ENCODE assay signal across 8 cellular contexts in the genomic region with DNA sequence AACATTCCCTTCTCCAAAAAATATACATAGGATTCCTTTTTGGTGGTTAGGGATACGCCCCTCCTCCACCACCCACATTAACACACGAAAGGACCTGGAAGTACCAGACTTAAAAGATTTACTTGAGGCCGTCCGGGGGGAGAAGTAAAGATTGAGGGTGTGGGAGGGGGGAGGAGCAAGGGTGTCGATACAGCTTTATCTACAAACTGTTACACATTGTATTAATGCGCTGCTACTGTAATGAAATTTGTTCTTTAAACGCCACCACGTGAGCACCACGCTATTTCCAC. TPM values are rescaled to one million over a fixed set of nuclear protein-coding genes. Genes with fewer than 3 reads are reported as not detected.
DNase-seq lines count a peak whose midpoint lies in the region; ATAC-seq and TF ChIP-seq lines count a peak whose summit lies in the region.

No MANE protein-coding gene starts in this region.

- H3K9ac ChIP-seq in GM23248: peak overlapping the region; percentile 93
- peak overlapping the region; percentile 89 to 98 (median 96) for H3K9ac ChIP-seq in skeletal muscle tissue (ENCODE audit: low read depth in 1 of 3, low read length in 3 of 3)

- H3F3A ChIP-seq in GM23248 (ENCODE audit: insufficient read depth): no peaks in the 10 kb centered on the region

- peak overlapping the region; percentile 68 for H3K27ac ChIP-seq in AG04450 (ENCODE audit: low read depth, low read length)
- H3K27ac ChIP-seq in GM23248: peak overlapping the region; percentile 60
- peak overlapping the region; percentile 87 for H3K27ac ChIP-seq in skeletal muscle tissue (ENCODE audit: low read depth, low read length)

- peak overlapping the region; percentile 100 for H3K4me3 ChIP-seq in AG04450 (ENCODE audit: low read depth, low read length)
- peak overlapping the region; percentile 99 for H3K4me3 ChIP-seq in GM23248
- H3K4me3 ChIP-seq in skeletal muscle tissue (ENCODE audit: low read length in 3 of 3): peak overlapping the region; percentile 98 to 100 (median 100)

- peak overlapping the region; percentile 99 for H3K4me3 Mint-ChIP-seq in activated CD4-positive, alpha-beta memory T cell treated with anti-CD3 and anti-CD28 coated beads for 36 hours
- H3K4me3 Mint-ChIP-seq in glutamatergic neuron (ENCODE audit: unreplicated experiment): peak overlapping the region; percentile 96

- H3K79me2 ChIP-seq in GM23248 (ENCODE audit: insufficient read depth): peaks cover 72% of the 10 kb centered on the region

- H3K9me3 ChIP-seq in AG04450 (ENCODE audit: control insufficient read depth, insufficient read depth, low read length) (peaks cover 4% of the 10 kb centered on the region; the same call in 1 of the 2 replicates), GM23248 (ENCODE audit: low read depth) (no peaks in the 10 kb centered on the region), skeletal muscle tissue (ENCODE audit: control insufficient read depth in 3 of 3, low read length in 3 of 3) (no peaks in the 10 kb centered on the region)

- CTCF ChIA-PET in AG04450 (lab: Charles Lee): interaction anchor here (0.6 to 0.7 kb wide), 2 partner anchors 42 to 87 kb away, joined by 3 to 4 read pairs; no protein-coding TSS in a partner anchor
- CTCF ChIA-PET in activated CD4-positive, alpha-beta memory T cell treated with anti-CD3 and anti-CD28 coated beads for 36 hours (lab: Charles Lee): interaction anchor here (1.1 to 1.6 kb wide), 3 partner anchors 44 to 162 kb away, joined by 3 to 7 read pairs (median 3); partner anchors contain the start of genes EARS2 and UBFD1

- TF ChIP-seq CTCF in AG04450 (IDR thresholded peaks at IDR 0.05; ENCODE audit: low read depth, low read length) (no peak), glutamatergic neuron (IDR thresholded peaks at IDR 0.05; ENCODE audit: partially characterized antibody, unreplicated experiment) (no peak)

- intact Hi-C loops in activated CD4-positive, alpha-beta memory T cell treated with anti-CD3 and anti-CD28 coated beads for 36 hours (cut with micrococcal nuclease): loop anchor here (2.0 to 10.0 kb wide), 2 partner anchors 38 to 136 kb away; partner anchors contain the start of gene PLK1

- 0 to 1% methylated on average over 9 of the region's 9 CpGs for WGBS in GM23248 (ENCODE audit: low coverage in 1 of 2, low lambda C conversion rate in 2 of 2, missing lambda C conversion rate in 2 of 2), 2 experiments

- H3K4me1 ChIP-seq in GM23248 (ENCODE audit: insufficient read depth) (peaks cover 7% of the 10 kb centered on the region; the same call in 1 of the 2 replicates), skeletal muscle tissue (ENCODE audit: control insufficient read depth in 3 of 3, insufficient read depth in 3 of 3, low read length in 3 of 3) (peaks cover 10 to 27% (median 18%) of the 10 kb centered on the region in 3 donors)

- peak overlapping the region; percentile 86 for H3K4me2 ChIP-seq in GM23248 (ENCODE audit: unreplicated experiment)

- H3K27me3 Mint-ChIP-seq in activated CD4-positive, alpha-beta memory T cell treated with anti-CD3 and anti-CD28 coated beads for 36 hours: no peaks in the 10 kb centered on the region
- H3K27me3 Mint-ChIP-seq in glutamatergic neuron (ENCODE audit: unreplicated experiment): peaks cover 7% of the 10 kb centered on the region

- no peak for DNase-seq in AG04450 (ENCODE audit: low read depth, low spot score)
- DNase-seq in GM23248: peak; percentile 32
- no peak for DNase-seq in activated CD4-positive, alpha-beta memory T cell treated with anti-CD3 and anti-CD28 coated beads for 36 hours
- no peak for DNase-seq in glutamatergic neuron
- no peak for DNase-seq in effector CD8-positive, alpha-beta T cell (lab: John Stamatoyannopoulos, UW)

- H3K27ac Mint-ChIP-seq in activated CD4-positive, alpha-beta memory T cell treated with anti-CD3 and anti-CD28 coated beads for 36 hours: peak overlapping the region; percentile 81
- peak overlapping the region; percentile 35 for H3K27ac Mint-ChIP-seq in glutamatergic neuron (ENCODE audit: unreplicated experiment)

- H4K20me1 ChIP-seq in GM23248 (ENCODE audit: insufficient read depth): peaks cover 1% of the 10 kb centered on the region; the same call in 1 of the 2 replicates

- ATAC-seq in GM21526 (IDR thresholded peaks at IDR 0.05; ENCODE audit: low FRiP score, unreplicated experiment) (no peak), GM21619 (IDR thresholded peaks at IDR 0.05; ENCODE audit: unreplicated experiment) (no peak)

- in situ Hi-C loops in GM23248 (cut with MboI): no loop called here

- H3K27me3 ChIP-seq in AG04450 (ENCODE audit: control insufficient read depth, insufficient read depth, low read length) (no peaks in the 10 kb centered on the region), GM23248 (replicated peaks; ENCODE audit: insufficient read depth) (no peaks in the 10 kb centered on the region), skeletal muscle tissue (ENCODE audit: control insufficient read depth in 3 of 3, insufficient read depth in 3 of 3, low read length in 3 of 3) (no peaks in the 10 kb centered on the region)

- H3K4me1 Mint-ChIP-seq in activated CD4-positive, alpha-beta memory T cell treated with anti-CD3 and anti-CD28 coated beads for 36 hours (ENCODE audit: low read depth): peaks cover 22% of the 10 kb centered on the region
- peaks cover 4% of the 10 kb centered on the region for H3K4me1 Mint-ChIP-seq in glutamatergic neuron (ENCODE audit: low read depth, unreplicated experiment)

- POLR2A ChIA-PET in AG04450 (lab: Yijun Ruan, JAX): interaction anchor here (2.5 kb wide), 1 partner anchor 83 kb away, joined by 10 read pairs; the partner anchor contains the start of genes EARS2 and UBFD1
- POLR2A ChIA-PET in activated CD4-positive, alpha-beta memory T cell treated with anti-CD3 and anti-CD28 coated beads for 36 hours (lab: Charles Lee): interaction anchor here (1.3 to 2.0 kb wide), 2 partner anchors 39 to 83 kb away, joined by 6 to 9 read pairs; partner anchors contain the start of genes EARS2, PLK1 and UBFD1

- H2AFZ ChIP-seq in GM23248: peak overlapping the region; percentile 96

- H3K36me3 ChIP-seq in GM23248 (ENCODE audit: low read depth): peaks cover 12% of the 10 kb centered on the region; the same call in 1 of the 2 replicates
- H3K36me3 ChIP-seq in skeletal muscle tissue (ENCODE audit: control insufficient read depth in 3 of 3, insufficient read depth in 3 of 3, low read length in 3 of 3): peaks cover 13 to 21% (median 13%) of the 10 kb centered on the region in 3 donors

- H3K9me2 ChIP-seq in GM23248 (ENCODE audit: insufficient read depth): no peaks in the 10 kb centered on the region

- H3K36me3 Mint-ChIP-seq in activated CD4-positive, alpha-beta memory T cell treated with anti-CD3 and anti-CD28 coated beads for 36 hours: peaks cover 27% of the 10 kb centered on the region
- H3K36me3 Mint-ChIP-seq in glutamatergic neuron (ENCODE audit: unreplicated experiment): no peaks in the 10 kb centered on the region

- H3K9me3 Mint-ChIP-seq in activated CD4-positive, alpha-beta memory T cell treated with anti-CD3 and anti-CD28 coated beads for 36 hours: no peaks in the 10 kb centered on the region
- no peaks in the 10 kb centered on the region for H3K9me3 Mint-ChIP-seq in glutamatergic neuron (ENCODE audit: unreplicated experiment)

RNA-seq across cellular contexts. Expression of gene PALB2, which starts 0.5 kb away (rescaled TPM):
- polyA plus RNA-seq in AG04450 (2011; rRNA removed) (5.3 and 6.5 TPM in 2 replicates), GM23248 (2016; fragmentation: Nextera tagmentation; extraction: Ambion mirVana) (7.8 and 8.5 TPM in 2 replicates)
- 6.4 and 8.3 TPM in 2 replicates for polyA minus RNA-seq in AG04450 (2011; rRNA and poly(A)+ RNA removed)
- 5.4 and 15.3 TPM in 2 replicates for total RNA-seq in GM23248 (2014; rRNA removed; shearing (Covaris generic))
- total RNA-seq in activated CD4-positive, alpha-beta memory T cell treated with anti-CD3 and anti-CD28 coated beads for 36 hours: 10 to 100 TPM; 20.3 to 20.8 TPM
- total RNA-seq in glutamatergic neuron (ENCODE audit: unreplicated experiment) (14.4 TPM), skeletal muscle tissue (14.1 TPM)

RNA-seq across cellular contexts. Expression of gene DCTN5, which starts 0.7 kb away (rescaled TPM):
- polyA plus RNA-seq in AG04450 (2011; rRNA removed): 86.3 and 92.1 TPM in 2 replicates
- polyA minus RNA-seq in AG04450 (2011; rRNA and poly(A)+ RNA removed): 106 and 117 TPM in 2 replicates
- 38.2 and 41.9 TPM in 2 replicates for total RNA-seq in GM23248 (2014; rRNA removed; shearing (Covaris generic))
- 47.6 and 49.7 TPM in 2 replicates for polyA plus RNA-seq in GM23248 (2016; fragmentation: Nextera tagmentation; extraction: Ambion mirVana)
- 10 to 100 TPM; 55.6 to 56.1 TPM for total RNA-seq in activated CD4-positive, alpha-beta memory T cell treated with anti-CD3 and anti-CD28 coated beads for 36 hours
- total RNA-seq in glutamatergic neuron (ENCODE audit: unreplicated experiment): 96.5 TPM
- total RNA-seq in skeletal muscle tissue: 25.6 TPM

RNA-seq across cellular contexts. Expression of gene PLK1, which starts 38.1 kb away (rescaled TPM):
- 10.7 and 11.6 TPM in 2 replicates for polyA plus RNA-seq in AG04450 (2011; rRNA removed)
- polyA minus RNA-seq in AG04450 (2011; rRNA and poly(A)+ RNA removed): 17.5 and 20.5 TPM in 2 replicates
- 17.2 and 20.0 TPM in 2 replicates for total RNA-seq in GM23248 (2014; rRNA removed; shearing (Covaris generic))
- 32.7 and 34.6 TPM in 2 replicates for polyA plus RNA-seq in GM23248 (2016; fragmentation: Nextera tagmentation; extraction: Ambion mirVana)
- total RNA-seq in activated CD4-positive, alpha-beta memory T cell treated with anti-CD3 and anti-CD28 coated beads for 36 hours: 10 to 100 TPM; 81.2 to 81.6 TPM
- 16.9 TPM for total RNA-seq in glutamatergic neuron (ENCODE audit: unreplicated experiment)
- total RNA-seq in skeletal muscle tissue: 2.6 TPM

RNA-seq across cellular contexts. Expression of gene NDUFAB1, which starts 44.5 kb away (rescaled TPM):
- polyA plus RNA-seq in AG04450 (2011; rRNA removed): 97.6 and 130 TPM in 2 replicates
- 15.7 and 24.0 TPM in 2 replicates for polyA minus RNA-seq in AG04450 (2011; rRNA and poly(A)+ RNA removed)
- total RNA-seq in GM23248 (2014; rRNA removed; shearing (Covaris generic)): 78.9 and 118 TPM in 2 replicates
- 234 and 235 TPM in 2 replicates for polyA plus RNA-seq in GM23248 (2016; fragmentation: Nextera tagmentation; extraction: Ambion mirVana)
- 100 to 1,000 TPM; 152 to 153 TPM for total RNA-seq in activated CD4-positive, alpha-beta memory T cell treated with anti-CD3 and anti-CD28 coated beads for 36 hours
- 76.0 TPM for total RNA-seq in glutamatergic neuron (ENCODE audit: unreplicated experiment)
- total RNA-seq in skeletal muscle tissue: 111 TPM
